ENCODE assay signal across 13 cellular contexts in the genomic region with DNA sequence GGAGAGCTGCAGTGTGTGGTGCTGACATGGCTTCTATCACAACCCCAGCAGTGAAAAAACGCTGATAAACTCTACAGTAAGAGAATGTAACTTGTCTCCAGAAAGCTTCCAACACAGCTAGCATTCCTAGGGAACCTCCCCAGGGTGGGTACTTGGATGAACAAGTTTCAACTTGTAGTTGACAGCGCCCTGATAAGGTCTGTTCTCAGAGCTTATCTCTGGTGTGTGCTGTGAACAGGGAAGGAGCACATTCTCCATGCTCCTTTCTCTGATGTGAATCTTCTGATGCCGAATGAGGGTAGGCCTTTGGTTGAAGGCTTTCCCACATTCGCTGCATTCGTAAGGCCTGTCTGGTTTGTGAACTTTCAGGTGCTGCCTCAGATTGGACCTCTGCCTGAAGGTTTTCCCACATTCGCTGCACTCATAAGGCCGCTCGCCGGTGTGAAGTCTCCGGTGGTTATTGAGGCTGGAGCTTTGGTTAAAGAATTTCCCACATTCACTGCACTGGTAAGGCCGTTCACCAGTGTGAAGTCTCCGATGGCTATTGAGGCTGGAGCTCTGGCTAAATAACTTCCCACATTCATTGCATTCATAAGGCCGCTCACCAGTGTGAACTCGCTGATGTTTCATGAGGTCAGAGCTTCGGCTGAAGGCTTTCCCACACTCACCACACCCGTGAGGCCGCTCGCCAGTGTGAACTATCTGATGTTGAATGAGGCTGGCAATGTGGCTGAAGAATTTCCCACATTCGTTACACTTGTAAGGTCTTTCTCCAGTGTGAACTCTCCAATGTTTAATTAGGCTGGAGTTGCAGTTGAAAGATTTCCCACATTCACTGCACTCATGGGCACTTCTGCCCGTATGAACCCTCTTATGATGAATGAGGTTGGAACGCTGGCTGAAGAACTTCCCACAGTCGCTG.
"Had no signal": no experiment of that assay in that cellular context is flagged by ENCODE, and none has a peak within 500 bp of the region (broad histone marks: within the 10 kb centered on the region; RNA-seq: fewer than 3 reads in every experiment).

No MANE protein-coding gene starts in this region.

- H3K27me3 ChIP-seq: ascending aorta, foreskin keratinocyte, pancreas had no signal

- H3K27me3 Mint-ChIP-seq: activated CD4-positive, alpha-beta memory T cell treated with anti-CD3 and anti-CD28 coated beads for 36 hours; activated naive CD8-positive, alpha-beta T cell treated with anti-CD3 and anti-CD28 coated beads, Interleukin-2, amount 10 ng/mL, durations not matched to agents 7 days and 5 days had no signal

- H3K4me1 ChIP-seq: foreskin keratinocyte had no signal

- H3K4me2 ChIP-seq: smooth muscle cell had no signal

- H3K27ac Mint-ChIP-seq: activated CD4-positive, alpha-beta memory T cell treated with anti-CD3 and anti-CD28 coated beads for 36 hours; activated naive CD8-positive, alpha-beta T cell treated with anti-CD3 and anti-CD28 coated beads, Interleukin-2, amount 10 ng/mL, durations not matched to agents 7 days and 5 days had no signal

- H3K27ac ChIP-seq: ascending aorta, foreskin keratinocyte, pancreas had no signal

- H3K4me3 Mint-ChIP-seq: activated CD4-positive, alpha-beta memory T cell treated with anti-CD3 and anti-CD28 coated beads for 36 hours; activated naive CD8-positive, alpha-beta T cell treated with anti-CD3 and anti-CD28 coated beads, Interleukin-2, amount 10 ng/mL, durations not matched to agents 7 days and 5 days; neural crest cell had no signal

- ATAC-seq: foreskin keratinocyte, pancreas had no signal

- DNase-seq: activated CD4-positive, alpha-beta memory T cell treated with anti-CD3 and anti-CD28 coated beads for 36 hours; activated CD4-positive, CD25-positive, alpha-beta regulatory T cell treated with anti-CD3 and anti-CD28 coated beads, Interleukin-2, amount 50 U/mL, for 72 hours; activated CD8-positive, alpha-beta memory T cell treated with anti-CD3 and anti-CD28 coated beads, Interleukin-2, amount 50 U/mL, for 4 hours; activated naive CD8-positive, alpha-beta T cell treated with anti-CD3 and anti-CD28 coated beads, Interleukin-2, amount 10 ng/mL, durations not matched to agents 7 days and 5 days; foreskin keratinocyte; mammary epithelial cell; pancreas; substantia nigra; T-helper 9 cell; trophoblast cell had no signal

- H3K4me3 ChIP-seq: pancreas, smooth muscle cell had no signal
